In the genomic region with DNA sequence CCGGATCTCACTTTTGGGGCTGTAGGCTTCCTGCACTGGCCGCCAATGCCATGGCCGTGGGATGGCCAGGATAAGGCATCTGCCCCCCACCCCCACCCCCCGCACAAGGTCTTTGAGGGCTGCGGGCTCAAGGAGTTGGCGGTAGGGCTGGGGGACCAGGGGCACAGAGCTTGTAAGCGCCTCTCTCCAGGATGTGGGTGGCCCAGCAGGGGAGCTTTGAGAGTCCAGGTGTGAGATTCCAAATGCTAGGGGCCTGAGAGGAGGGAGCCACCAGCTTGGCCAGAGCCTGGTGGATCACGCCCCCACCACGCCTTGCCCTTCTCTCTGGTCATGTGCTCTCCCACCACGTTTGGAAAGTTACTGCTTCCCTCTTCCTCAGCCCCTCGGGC, we compare ENCODE assay signal across 2 cellular contexts.
TF ChIP-seq lines count a peak whose summit lies in the region.

No MANE protein-coding gene starts in this region.

TF ChIP-seq in HEK293, 187 proteins besides CTCF, POLR2A, EP300 and RAD21:
- peak; percentile 57 for TF ChIP-seq GLIS1 (tag by site-specific recombination; IDR thresholded peaks at IDR 0.05)
- TF ChIP-seq ZBTB7A (tag by site-specific recombination; IDR thresholded peaks at IDR 0.05; ENCODE audit: low read depth) = no peak
- TF ChIP-seq SCRT2 (tag by site-specific recombination; IDR thresholded peaks at IDR 0.05) = no peak
- peak; percentile 47 for TF ChIP-seq EGR2 (tag by site-specific recombination; IDR thresholded peaks at IDR 0.05; ENCODE audit: low read depth)
- no peak for TF ChIP-seq ZNF629 (tag by site-specific recombination; IDR thresholded peaks at IDR 0.05)
- TF ChIP-seq ZNF121 (tag by site-specific recombination; IDR thresholded peaks at IDR 0.05) = no peak
- TF ChIP-seq ZSCAN16 (tag by site-specific recombination; IDR thresholded peaks at IDR 0.05) = no peak
- no peak for TF ChIP-seq TCF7L2 (IDR thresholded peaks at IDR 0.05; ENCODE audit: borderline replicate concordance, low read depth, low read length)
- TF ChIP-seq, protein P1, sequence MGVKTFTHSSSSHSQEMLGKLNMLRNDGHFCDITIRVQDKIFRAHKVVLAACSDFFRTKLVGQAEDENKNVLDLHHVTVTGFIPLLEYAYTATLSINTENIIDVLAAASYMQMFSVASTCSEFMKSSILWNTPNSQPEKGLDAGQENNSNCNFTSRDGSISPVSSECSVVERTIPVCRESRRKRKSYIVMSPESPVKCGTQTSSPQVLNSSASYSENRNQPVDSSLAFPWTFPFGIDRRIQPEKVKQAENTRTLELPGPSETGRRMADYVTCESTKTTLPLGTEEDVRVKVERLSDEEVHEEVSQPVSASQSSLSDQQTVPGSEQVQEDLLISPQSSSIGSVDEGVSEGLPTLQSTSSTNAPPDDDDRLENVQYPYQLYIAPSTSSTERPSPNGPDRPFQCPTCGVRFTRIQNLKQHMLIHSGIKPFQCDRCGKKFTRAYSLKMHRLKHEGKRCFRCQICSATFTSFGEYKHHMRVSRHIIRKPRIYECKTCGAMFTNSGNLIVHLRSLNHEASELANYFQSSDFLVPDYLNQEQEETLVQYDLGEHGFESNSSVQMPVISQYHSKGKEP (tag by site-specific recombination; IDR thresholded peaks at IDR 0.05) = no peak
- peak; percentile 44 for TF ChIP-seq ZFHX2 (tag by site-specific recombination; conservative IDR thresholded peaks at IDR 0.05)

TF ChIP-seq in GM12878, 131 proteins besides CTCF, POLR2A, EP300 and RAD21:
- TF ChIP-seq GATAD2B (conservative IDR thresholded peaks at IDR 0.05; ENCODE audit: low read depth) = no peak
- no peak for TF ChIP-seq EGR1 (IDR thresholded peaks at IDR 0.05; ENCODE audit: borderline replicate concordance in 1 of 2, low read depth in 2 of 2, low read length in 2 of 2)
- no peak for TF ChIP-seq ZNF207 (IDR thresholded peaks at IDR 0.05; ENCODE audit: borderline replicate concordance)
- no peak for TF ChIP-seq SMAD1 (IDR thresholded peaks at IDR 0.05; ENCODE audit: low read depth, partially characterized antibody)
- no peak for TF ChIP-seq NBN (IDR thresholded peaks at IDR 0.05)
- TF ChIP-seq SRF (IDR thresholded peaks at IDR 0.05; ENCODE audit: low read depth in 2 of 2, low read length in 2 of 2) = no peak
- no peak for TF ChIP-seq BRCA1 (IDR thresholded peaks at IDR 0.05; ENCODE audit: low read depth, low read length)
- TF ChIP-seq MEF2A (IDR thresholded peaks at IDR 0.05; ENCODE audit: insufficient read depth, low read depth, low read length) = no peak
- TF ChIP-seq MEF2B (IDR thresholded peaks at IDR 0.05; ENCODE audit: partially characterized antibody, poor library complexity, severe bottlenecking) = no peak
- TF ChIP-seq YBX1 (IDR thresholded peaks at IDR 0.05) = no peak
- TF ChIP-seq TARDBP (IDR thresholded peaks at IDR 0.05; ENCODE audit: borderline replicate concordance) = no peak
- no peak for TF ChIP-seq PAX8 (IDR thresholded peaks at IDR 0.05)
- TF ChIP-seq STAT1 (conservative IDR thresholded peaks at IDR 0.05) = no peak
- no peak for TF ChIP-seq ESRRA (IDR thresholded peaks at IDR 0.05; ENCODE audit: low read length)
- TF ChIP-seq, protein P2, sequence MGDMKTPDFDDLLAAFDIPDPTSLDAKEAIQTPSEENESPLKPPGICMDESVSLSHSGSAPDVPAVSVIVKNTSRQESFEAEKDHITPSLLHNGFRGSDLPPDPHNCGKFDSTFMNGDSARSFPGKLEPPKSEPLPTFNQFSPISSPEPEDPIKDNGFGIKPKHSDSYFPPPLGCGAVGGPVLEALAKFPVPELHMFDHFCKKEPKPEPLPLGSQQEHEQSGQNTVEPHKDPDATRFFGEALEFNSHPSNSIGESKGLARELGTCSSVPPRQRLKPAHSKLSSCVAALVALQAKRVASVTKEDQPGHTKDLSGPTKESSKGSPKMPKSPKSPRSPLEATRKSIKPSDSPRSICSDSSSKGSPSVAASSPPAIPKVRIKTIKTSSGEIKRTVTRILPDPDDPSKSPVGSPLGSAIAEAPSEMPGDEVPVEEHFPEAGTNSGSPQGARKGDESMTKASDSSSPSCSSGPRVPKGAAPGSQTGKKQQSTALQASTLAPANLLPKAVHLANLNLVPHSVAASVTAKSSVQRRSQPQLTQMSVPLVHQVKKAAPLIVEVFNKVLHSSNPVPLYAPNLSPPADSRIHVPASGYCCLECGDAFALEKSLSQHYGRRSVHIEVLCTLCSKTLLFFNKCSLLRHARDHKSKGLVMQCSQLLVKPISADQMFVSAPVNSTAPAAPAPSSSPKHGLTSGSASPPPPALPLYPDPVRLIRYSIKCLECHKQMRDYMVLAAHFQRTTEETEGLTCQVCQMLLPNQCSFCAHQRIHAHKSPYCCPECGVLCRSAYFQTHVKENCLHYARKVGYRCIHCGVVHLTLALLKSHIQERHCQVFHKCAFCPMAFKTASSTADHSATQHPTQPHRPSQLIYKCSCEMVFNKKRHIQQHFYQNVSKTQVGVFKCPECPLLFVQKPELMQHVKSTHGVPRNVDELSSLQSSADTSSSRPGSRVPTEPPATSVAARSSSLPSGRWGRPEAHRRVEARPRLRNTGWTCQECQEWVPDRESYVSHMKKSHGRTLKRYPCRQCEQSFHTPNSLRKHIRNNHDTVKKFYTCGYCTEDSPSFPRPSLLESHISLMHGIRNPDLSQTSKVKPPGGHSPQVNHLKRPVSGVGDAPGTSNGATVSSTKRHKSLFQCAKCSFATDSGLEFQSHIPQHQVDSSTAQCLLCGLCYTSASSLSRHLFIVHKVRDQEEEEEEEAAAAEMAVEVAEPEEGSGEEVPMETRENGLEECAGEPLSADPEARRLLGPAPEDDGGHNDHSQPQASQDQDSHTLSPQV (IDR thresholded peaks at IDR 0.05) = no peak
- TF ChIP-seq PAX5 (IDR thresholded peaks at IDR 0.05; ENCODE audit: borderline replicate concordance, low read depth, low read length) = no peak
- no peak for TF ChIP-seq RB1 (IDR thresholded peaks at IDR 0.05; ENCODE audit: borderline replicate concordance)
